18 cellular contexts compared by ENCODE assay signal in genomic region chr7:130381468-130382312, GRCh38. TPM values are rescaled to one million over a fixed set of nuclear protein-coding genes. Genes with fewer than 3 reads are reported as not detected.
A peak's percentile ranks its signal among the peaks of the same experiment; 100 is the strongest.
DNase-seq lines count a peak whose midpoint lies in the region; ATAC-seq and TF ChIP-seq lines count a peak whose summit lies in the region.
"Had no signal": no experiment of that assay in that cellular context is flagged by ENCODE, and none has a peak within 500 bp of the region (broad histone marks: within the 10 kb centered on the region; RNA-seq: fewer than 3 reads in every experiment).

No MANE protein-coding gene starts in this region.

- H3K79me2 ChIP-seq in OCI-LY3 (ENCODE audit: low read length): no peaks in the 10 kb centered on the region
- H3K79me2 ChIP-seq in osteoblast (ENCODE audit: insufficient read depth, low read length): no peaks in the 10 kb centered on the region

- no peak overlapping the region for H3K9ac ChIP-seq in OCI-LY3 (ENCODE audit: low read length)
- H3K9ac ChIP-seq: BLaER1 treated with 17β-estradiol and CSF1 and Interleukin-3, amounts not matched to agents 10 nM and 100 nM had no signal

- TF ChIP-seq CTCF in GM12875 (IDR thresholded peaks at IDR 0.05; ENCODE audit: borderline replicate concordance, insufficient read depth, low read depth, low read length) (0 out of 2 replicates have a peak, but pooled peaks have one; percentile 10), OCI-LY3 (IDR thresholded peaks at IDR 0.05; ENCODE audit: low read depth, low read length) (peak; percentile 23; the same call in 1 of the 2 replicates), fibroblast of villous mesenchyme (IDR thresholded peaks at IDR 0.05; ENCODE audit: insufficient read depth, low read depth, low read length) (peak; percentile 7), osteoblast (IDR thresholded peaks at IDR 0.05; ENCODE audit: extremely low read depth, low read depth, low read length) (no peak)

- no peaks in the 10 kb centered on the region for H3K27me3 ChIP-seq in OCI-LY3 (ENCODE audit: low read depth, low read length)
- no peaks in the 10 kb centered on the region for H3K27me3 ChIP-seq in osteoblast (ENCODE audit: insufficient read depth, low read length)
- H3K27me3 ChIP-seq: BLaER1 treated with 17β-estradiol and CSF1 and Interleukin-3, amounts not matched to agents 10 nM and 100 nM had no signal

- H3K9me3 ChIP-seq in OCI-LY3 (ENCODE audit: insufficient read depth, low read length) (no peaks in the 10 kb centered on the region), osteoblast (ENCODE audit: low read depth, low read length) (no peaks in the 10 kb centered on the region)

- H3K4me3 ChIP-seq in GM12875 (ENCODE audit: low read depth, low read length) (no peak overlapping the region), OCI-LY3 (ENCODE audit: low read length) (no peak overlapping the region), fibroblast of villous mesenchyme (ENCODE audit: low read depth, low read length) (no peak overlapping the region), osteoblast (ENCODE audit: insufficient read depth, low read length) (no peak overlapping the region)
- H3K4me3 ChIP-seq: BLaER1 treated with 17β-estradiol and CSF1 and Interleukin-3, amounts not matched to agents 10 nM and 100 nM; skin epidermis had no signal

- H3K27ac ChIP-seq in OCI-LY3 (ENCODE audit: low read length) (no peak overlapping the region), osteoblast (ENCODE audit: low read depth, low read length) (no peak overlapping the region)
- H3K27ac ChIP-seq: BLaER1 treated with 17β-estradiol and CSF1 and Interleukin-3, amounts not matched to agents 10 nM and 100 nM; skin epidermis had no signal

- H3K4me1 ChIP-seq in OCI-LY3 (ENCODE audit: low read length): no peaks in the 10 kb centered on the region
- H3K4me1 ChIP-seq in osteoblast (ENCODE audit: insufficient read depth, low read length): no peaks in the 10 kb centered on the region

- H3K36me3 ChIP-seq in OCI-LY3 (replicated peaks; ENCODE audit: low read depth, low read length) (no peaks in the 10 kb centered on the region), osteoblast (ENCODE audit: insufficient read depth, low read length) (no peaks in the 10 kb centered on the region)
- H3K36me3 ChIP-seq: BLaER1 treated with 17β-estradiol and CSF1 and Interleukin-3, amounts not matched to agents 10 nM and 100 nM had no signal

- H2AFZ ChIP-seq in OCI-LY3 (ENCODE audit: low read depth, low read length) (no peak overlapping the region), osteoblast (ENCODE audit: low read length) (no peak overlapping the region)

- no peak for ATAC-seq in esophagus mucosa
- ATAC-seq: Panc1 had no signal

- H3K4me2 ChIP-seq in OCI-LY3 (ENCODE audit: low read length) (no peak overlapping the region), osteoblast (ENCODE audit: insufficient read depth, low read length) (no peak overlapping the region)
- H3K4me2 ChIP-seq: BLaER1 treated with 17β-estradiol and CSF1 and Interleukin-3, amounts not matched to agents 10 nM and 100 nM had no signal

- no peaks in the 10 kb centered on the region for H4K20me1 ChIP-seq in OCI-LY3 (ENCODE audit: insufficient read depth, low read length)
- no peaks in the 10 kb centered on the region for H4K20me1 ChIP-seq in osteoblast (ENCODE audit: insufficient read depth, low read length)
- H4K20me1 ChIP-seq: BLaER1 treated with 17β-estradiol and CSF1 and Interleukin-3, amounts not matched to agents 10 nM and 100 nM had no signal

- DNase-seq in fibroblast of villous mesenchyme (ENCODE audit: low read depth): no peak
- peak; percentile 50 for DNase-seq in osteoblast (ENCODE audit: insufficient read length, low spot score, missing footprints)
- DNase-seq in A172 (ENCODE audit: low spot score): no peak
- no peak for DNase-seq in middle frontal gyrus (ENCODE audit: extremely low spot score, low spot score)
- no peak for DNase-seq in activated gamma-delta T cell (lab: John Stamatoyannopoulos, UW)
- DNase-seq: activated CD4-positive, alpha-beta T cell treated with anti-CD3 and anti-CD28 coated beads, Interleukin-2, amount 50 U/mL, for 1 hour; activated T-cell treated with anti-CD3 and anti-CD28 coated beads, Interleukin-2, amount 50 U/mL, for 48 hours; midbrain; NCI-H2081; NCI-H69 had no signal

RNA-seq across cellular contexts. Expression of gene CPA1, which starts 1.4 kb away (rescaled TPM):
- total RNA-seq in fibroblast of villous mesenchyme: 0.32 and 0.86 TPM in 2 replicates
- total RNA-seq in osteoblast: 1.1 TPM in 1 of 2 replicates, not detected in the other
- 0.34 and 2.6 TPM in 2 replicates for total RNA-seq in A172 (2014; rRNA removed; shearing (Covaris generic))
- total RNA-seq in esophagus mucosa: not detected
- total RNA-seq: temporal lobe had no signal

RNA-seq across cellular contexts. Expression of gene CPA5, which starts 37.1 kb away (rescaled TPM):
- total RNA-seq in fibroblast of villous mesenchyme: not detected in 2 replicates
- total RNA-seq in osteoblast: not detected in 2 replicates
- total RNA-seq in A172 (2014; rRNA removed; shearing (Covaris generic)): 0.28 and 1.0 TPM in 2 replicates
- total RNA-seq in esophagus mucosa: not detected
- total RNA-seq: omental fat pad, temporal lobe had no signal

RNA-seq across cellular contexts. Expression of gene CEP41, which starts 59.1 kb away (rescaled TPM):
- total RNA-seq in fibroblast of villous mesenchyme: 9.7 and 12.5 TPM in 2 replicates
- 9.1 and 9.8 TPM in 2 replicates for total RNA-seq in osteoblast
- 15.9 and 21.3 TPM in 2 replicates for total RNA-seq in A172 (2014; rRNA removed; shearing (Covaris generic))
- 4.8 TPM for total RNA-seq in esophagus mucosa
